In genomic region chr18:31204169-31204568, GRCh38 we compare ENCODE assay signal across 29 cellular contexts. TPM values are rescaled to one million over a fixed set of nuclear protein-coding genes. Genes with fewer than 3 reads are reported as not detected.
DNase-seq lines count a peak whose midpoint lies in the region; TF ChIP-seq lines count a peak whose summit lies in the region.
"Had no signal": no experiment of that assay in that cellular context is flagged by ENCODE, and none has a peak within 500 bp of the region (broad histone marks: within the 10 kb centered on the region; RNA-seq: fewer than 3 reads in every experiment).

No MANE protein-coding gene starts in this region.

- no peaks in the 10 kb centered on the region for H3K79me2 ChIP-seq in Karpas-422 (ENCODE audit: low read length)

- H3K27ac ChIP-seq in BLaER1 treated with 17β-estradiol and CSF1 and Interleukin-3, amounts not matched to agents 10 nM and 100 nM: peak overlapping the region in 9 of 11 experiments; percentile 61 to 90 (median 85); a peak in 18 of 22 replicates
- peak overlapping the region; percentile 99 for H3K27ac ChIP-seq in Karpas-422 (ENCODE audit: low read length)
- H3K27ac ChIP-seq in neutrophil: peak overlapping the region; percentile 75
- no peak overlapping the region for H3K27ac ChIP-seq in CD4-positive, alpha-beta memory T cell (ENCODE audit: low read depth, low read length)
- H3K27ac ChIP-seq in tibial nerve: no peak overlapping the region
- H3K27ac ChIP-seq: adrenal gland, body of pancreas, upper lobe of left lung had no signal

- H3K9ac ChIP-seq in BLaER1 treated with 17β-estradiol and CSF1 and Interleukin-3, amounts not matched to agents 10 nM and 100 nM: peak overlapping the region in 8 of 11 experiments; percentile 57 to 76 (median 68); a peak in 14 of 22 replicates
- peak overlapping the region; percentile 81 for H3K9ac ChIP-seq in Karpas-422 (ENCODE audit: low read length)

- CTCF ChIA-PET in CD4-positive, alpha-beta memory T cell (lab: Charles Lee; ENCODE audit: partially characterized antibody): no interaction called here

- no peak overlapping the region for H2AFZ ChIP-seq in Karpas-422 (ENCODE audit: low read length)

- no peaks in the 10 kb centered on the region for H3K36me3 ChIP-seq in BLaER1 treated with 17β-estradiol and CSF1 and Interleukin-3, amounts not matched to agents 10 nM and 100 nM
- H3K36me3 ChIP-seq in Karpas-422 (ENCODE audit: insufficient read depth, low read length) (no peaks in the 10 kb centered on the region), neutrophil (no peaks in the 10 kb centered on the region), tibial nerve (no peaks in the 10 kb centered on the region)
- H3K36me3 ChIP-seq in CD4-positive, alpha-beta memory T cell (ENCODE audit: insufficient read depth, low read length): no peaks in the 10 kb centered on the region
- H3K36me3 ChIP-seq: adrenal gland, MG63, upper lobe of left lung had no signal

- no peak overlapping the region for H3K4me3 ChIP-seq in BLaER1 treated with 17β-estradiol and CSF1 and Interleukin-3, amounts not matched to agents 10 nM and 100 nM
- H3K4me3 ChIP-seq in Karpas-422 (ENCODE audit: low read length): peak overlapping the region; percentile 61
- H3K4me3 ChIP-seq in neutrophil (ENCODE audit: low read depth in 1 of 2, low read length in 1 of 2): peak overlapping the region; percentile 29 to 55
- H3K4me3 ChIP-seq in CD4-positive, alpha-beta memory T cell (ENCODE audit: low read length in 2 of 2): no peak overlapping the region
- H3K4me3 ChIP-seq in tibial nerve: no peak overlapping the region
- H3K4me3 ChIP-seq: adrenal gland, body of pancreas, MG63, upper lobe of left lung had no signal

- no peak overlapping the region for H3K4me3 Mint-ChIP-seq in dendritic cell treated with granulocyte-macrophage colony-stimulating factor and Interleukin-4, amounts not matched to agents 40 ng/mL and 50 ng/mL, for 4 days
- H3K4me3 Mint-ChIP-seq in CD4-positive, alpha-beta memory T cell: no peak overlapping the region
- H3K4me3 Mint-ChIP-seq: activated naive CD4-positive, alpha-beta T cell treated with anti-CD3 and anti-CD28 coated beads for 36 hours had no signal

- peak overlapping the region; percentile 59 to 80 (median 73); a peak in 20 of 22 replicates for H3K4me2 ChIP-seq in BLaER1 treated with 17β-estradiol and CSF1 and Interleukin-3, amounts not matched to agents 10 nM and 100 nM
- H3K4me2 ChIP-seq in Karpas-422 (ENCODE audit: low read depth, low read length, poor library complexity, severe bottlenecking): peak overlapping the region; percentile 92

- intact Hi-C loops in dendritic cell treated with granulocyte-macrophage colony-stimulating factor and Interleukin-4, amounts not matched to agents 40 ng/mL and 50 ng/mL, for 4 days (cut with micrococcal nuclease): no loop called here
- intact Hi-C loops in CD4-positive, alpha-beta memory T cell (cut with micrococcal nuclease): no loop called here

- no peaks in the 10 kb centered on the region for H3K9me3 ChIP-seq in BLaER1 treated with 17β-estradiol and CSF1 and Interleukin-3, amounts not matched to agents 10 nM and 100 nM (replicated peaks in 1 of 11)
- H3K9me3 ChIP-seq in Karpas-422 (ENCODE audit: low read length) (0 out of 2 replicates have a peak, but pooled peaks cover 4% of the 10 kb centered on the region), neutrophil (no peaks in the 10 kb centered on the region), tibial nerve (no peaks in the 10 kb centered on the region)
- no peaks in the 10 kb centered on the region for H3K9me3 ChIP-seq in CD4-positive, alpha-beta memory T cell (ENCODE audit: control insufficient read depth in 1 of 2, low read length in 2 of 2)
- H3K9me3 ChIP-seq: adrenal gland, body of pancreas, MG63, upper lobe of left lung had no signal

- peak; percentile 56 for DNase-seq in Karpas-422
- no peak for DNase-seq in nucleus accumbens (lab: John Stamatoyannopoulos, UW)
- DNase-seq in CD4-positive, alpha-beta memory T cell: no peak
- DNase-seq in tibial nerve (ENCODE audit: low spot score in 2 of 2): no peak
- DNase-seq: activated CD4-positive, alpha-beta T cell treated with anti-CD3 and anti-CD28 coated beads, Interleukin-2, amount 50 U/mL, for 4 hours; activated CD4-positive, CD25-positive, alpha-beta regulatory T cell; activated naive CD4-positive, alpha-beta T cell treated with anti-CD3 and anti-CD28 coated beads for 36 hours; adrenal gland; C1 segment of cervical spinal cord; cerebellar nuclear complex; MG63; NCI-H146; NCI-H446; occipital lobe; PC-3; stimulated activated CD4-positive, alpha-beta T cell treated with anti-CD3 and anti-CD28 coated beads, Interleukin-2, amount 100 ng/mL, for 48 hours; SW 1271; T1000; upper lobe of left lung had no signal

- H4K20me1 ChIP-seq in BLaER1 treated with 17β-estradiol and CSF1 and Interleukin-3, amounts not matched to agents 10 nM and 100 nM: no peaks in the 10 kb centered on the region
- no peaks in the 10 kb centered on the region for H4K20me1 ChIP-seq in Karpas-422 (ENCODE audit: insufficient read depth, low read depth, low read length)

- H3K4me1 ChIP-seq in BLaER1 treated with 17β-estradiol and CSF1 and Interleukin-3, amounts not matched to agents 10 nM and 100 nM: peaks cover 15 to 60% (median 48%) of the 10 kb centered on the region in 10 experiments
- H3K4me1 ChIP-seq in Karpas-422 (ENCODE audit: low read length): peaks cover 88% of the 10 kb centered on the region
- H3K4me1 ChIP-seq in neutrophil (ENCODE audit: control insufficient read depth in 1 of 2, insufficient read depth in 1 of 2, low read depth in 1 of 2, low read length in 1 of 2): peaks cover 50% of the 10 kb centered on the region in 2 experiments
- no peaks in the 10 kb centered on the region for H3K4me1 ChIP-seq in CD4-positive, alpha-beta memory T cell (ENCODE audit: insufficient read depth, low read length)
- H3K4me1 ChIP-seq in tibial nerve: peaks cover 0 to 7% (median 0%) of the 10 kb centered on the region in 4 donors
- H3K4me1 ChIP-seq: adrenal gland had no signal

- POLR2A ChIA-PET in CD4-positive, alpha-beta memory T cell (lab: Charles Lee; ENCODE audit: partially characterized antibody): no interaction called here

- H3K9me3 Mint-ChIP-seq in dendritic cell treated with granulocyte-macrophage colony-stimulating factor and Interleukin-4, amounts not matched to agents 40 ng/mL and 50 ng/mL, for 4 days: no peaks in the 10 kb centered on the region
- H3K9me3 Mint-ChIP-seq in CD4-positive, alpha-beta memory T cell: peaks cover 0 to 14% (median 5%) of the 10 kb centered on the region in 8 donors
- H3K9me3 Mint-ChIP-seq: activated naive CD4-positive, alpha-beta T cell treated with anti-CD3 and anti-CD28 coated beads for 36 hours had no signal

- H3K27me3 Mint-ChIP-seq in dendritic cell treated with granulocyte-macrophage colony-stimulating factor and Interleukin-4, amounts not matched to agents 40 ng/mL and 50 ng/mL, for 4 days: no peaks in the 10 kb centered on the region
- H3K27me3 Mint-ChIP-seq in CD4-positive, alpha-beta memory T cell: no peaks in the 10 kb centered on the region

- no peaks in the 10 kb centered on the region for H3K9me2 ChIP-seq in Karpas-422 (replicated peaks; ENCODE audit: insufficient read depth, low read length)

- peak overlapping the region; percentile 15 for H3K27ac Mint-ChIP-seq in dendritic cell treated with granulocyte-macrophage colony-stimulating factor and Interleukin-4, amounts not matched to agents 40 ng/mL and 50 ng/mL, for 4 days
- H3K27ac Mint-ChIP-seq in CD4-positive, alpha-beta memory T cell: no peak overlapping the region
- H3K27ac Mint-ChIP-seq: activated naive CD4-positive, alpha-beta T cell treated with anti-CD3 and anti-CD28 coated beads for 36 hours had no signal

- no peaks in the 10 kb centered on the region for H3K36me3 Mint-ChIP-seq in dendritic cell treated with granulocyte-macrophage colony-stimulating factor and Interleukin-4, amounts not matched to agents 40 ng/mL and 50 ng/mL, for 4 days (ENCODE audit: low read depth)
- H3K36me3 Mint-ChIP-seq in CD4-positive, alpha-beta memory T cell: no peaks in the 10 kb centered on the region

- no peak for TF ChIP-seq EP300 in tibial nerve (IDR thresholded peaks at IDR 0.05)

- no peak for TF ChIP-seq CTCF in neutrophil (IDR thresholded peaks at IDR 0.05)
- TF ChIP-seq CTCF in tibial nerve (IDR thresholded peaks at IDR 0.05): no peak

- WGBS in tibial nerve, 2 donors: 76 to 82% methylated on average over 2 of the region's 2 CpGs

- no peak for TF ChIP-seq POLR2A in tibial nerve (IDR thresholded peaks at IDR 0.05)

- H3K4me1 Mint-ChIP-seq in dendritic cell treated with granulocyte-macrophage colony-stimulating factor and Interleukin-4, amounts not matched to agents 40 ng/mL and 50 ng/mL, for 4 days (ENCODE audit: low read depth): peaks cover 46% of the 10 kb centered on the region
- no peaks in the 10 kb centered on the region for H3K4me1 Mint-ChIP-seq in CD4-positive, alpha-beta memory T cell

- H3K27me3 ChIP-seq in BLaER1 treated with 17β-estradiol and CSF1 and Interleukin-3, amounts not matched to agents 10 nM and 100 nM: no peaks in the 10 kb centered on the region
- H3K27me3 ChIP-seq in Karpas-422 (ENCODE audit: low read length): no peaks in the 10 kb centered on the region
- no peaks in the 10 kb centered on the region for H3K27me3 ChIP-seq in neutrophil
- H3K27me3 ChIP-seq in CD4-positive, alpha-beta memory T cell (ENCODE audit: insufficient read depth, low read length): no peaks in the 10 kb centered on the region
- H3K27me3 ChIP-seq in tibial nerve: no peaks in the 10 kb centered on the region
- H3K27me3 ChIP-seq: adrenal gland, body of pancreas, MG63, upper lobe of left lung had no signal

RNA-seq across cellular contexts. Expression of gene DSC1, which starts 41.5 kb away (rescaled TPM):
- 2.3 and 2.4 TPM in 2 replicates for total RNA-seq in Karpas-422 (2014; rRNA removed; shearing (Covaris generic); ENCODE audit: low replicate concordance)
- total RNA-seq in CD4-positive, alpha-beta memory T cell: 1 to 10 TPM; 2.7 TPM
- 1 to 10 TPM in 1 of 2 donors, under 1 TPM in 1; 0.62 to 3.9 TPM for polyA plus RNA-seq in CD4-positive, alpha-beta memory T cell
- total RNA-seq in tibial nerve: not detected
- total RNA-seq: adrenal gland, body of pancreas, Daoy, epithelial cell of proximal tubule, HT1080, kidney epithelial cell, myocyte, occipital lobe, PC-3, renal cortical epithelial cell, upper lobe of left lung had no signal
- polyA plus RNA-seq: adrenal gland had no signal

Comparison
In these comparisons a context has a peak if more than half of its experiments do, and no peak if none do; other contexts are left out.
1. H3K27ac ChIP-seq: peak in BLaER1 treated with 17β-estradiol and CSF1 and Interleukin-3, amounts not matched to agents 10 nM and 100 nM (9 of 11), Karpas-422 (single experiment) and neutrophil (single experiment); none in CD4-positive, alpha-beta memory T cell (single experiment) and tibial nerve (0 of 4).
2. H3K4me3 ChIP-seq: peak in Karpas-422 (single experiment) and neutrophil (2 of 2); none in BLaER1 treated with 17β-estradiol and CSF1 and Interleukin-3, amounts not matched to agents 10 nM and 100 nM (0 of 10), CD4-positive, alpha-beta memory T cell (0 of 2) and tibial nerve (0 of 4).